In the genomic region with DNA sequence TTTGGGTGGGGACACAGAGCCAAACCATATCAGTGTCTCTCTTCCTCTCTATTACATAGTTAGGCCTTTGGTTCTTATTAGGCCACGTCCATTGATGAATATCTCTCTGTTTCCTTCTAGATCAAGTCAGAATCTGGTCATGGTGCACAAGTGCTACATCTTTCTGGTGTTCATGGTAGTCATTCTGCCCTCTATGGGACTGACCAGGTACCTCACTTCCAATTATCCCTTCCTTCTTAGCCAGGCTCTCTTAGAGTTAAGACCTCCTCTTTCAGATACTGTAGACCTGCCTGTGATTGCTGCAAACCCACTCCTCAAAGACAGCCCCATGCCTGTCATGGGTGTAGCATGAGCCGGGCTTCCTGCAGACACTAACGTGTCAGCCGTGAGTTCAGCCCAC, we compare ENCODE assay signal across 37 cellular contexts. TPM values are rescaled to one million over a fixed set of nuclear protein-coding genes. Genes with fewer than 3 reads are reported as not detected.
DNase-seq lines count a peak whose midpoint lies in the region; ATAC-seq and TF ChIP-seq lines count a peak whose summit lies in the region.
"Had no signal": no experiment of that assay in that cellular context is flagged by ENCODE, and none has a peak within 500 bp of the region (broad histone marks: within the 10 kb centered on the region; RNA-seq: fewer than 3 reads in every experiment).

No MANE protein-coding gene starts in this region.

- H3K27ac Mint-ChIP-seq in activated CD4-positive, alpha-beta T cell treated with anti-CD3 and anti-CD28 coated beads, Interleukin-2, amount 10 ng/mL, durations not matched to agents 7 days and 5 days, result no peak overlapping the region
- H3K27ac Mint-ChIP-seq: activated T-cell treated with anti-CD3 and anti-CD28 coated beads, Interleukin-2, amount 50 U/mL, for 24 hours; natural killer cell; stimulated activated naive B cell treated with anti-CD40 and anti-IgM and Interleukin-4, amounts not matched to agents 10 μg/mL and 1 μg/mL and 100 μg/mL, for 72 hours; T-cell had no signal

- H3K4me3 ChIP-seq in DOHH2 (ENCODE audit: low read length), result no peak overlapping the region
- H3K4me3 ChIP-seq in H7 (ENCODE audit: insufficient read depth, low read depth, low read length), result no peak overlapping the region
- H3K4me3 ChIP-seq: breast epithelium, coronary artery, esophagus squamous epithelium, gastroesophageal sphincter, ovary, Peyer's patch, testis had no signal

- no peak overlapping the region for H3K4me2 ChIP-seq in DOHH2 (ENCODE audit: low read length)

- H4K20me1 ChIP-seq in DOHH2 (ENCODE audit: control insufficient read depth, insufficient read depth, low read depth, low read length), result no peaks in the 10 kb centered on the region

- H3K79me2 ChIP-seq in DOHH2 (ENCODE audit: control insufficient read depth, low read length), result no peaks in the 10 kb centered on the region

- peak; percentile 74 for DNase-seq in H7
- no peak for DNase-seq in foreskin keratinocyte
- no peak for DNase-seq in activated naive CD4-positive, alpha-beta T cell treated with anti-CD3 and anti-CD28 coated beads, Interleukin-2, amount 50 U/mL, for 16 hours
- no peak for DNase-seq in activated CD4-positive, alpha-beta T cell treated with anti-CD3 and anti-CD28 coated beads, Interleukin-2, amount 10 ng/mL, durations not matched to agents 7 days and 5 days
- no peak for DNase-seq in DMS79 (lab: John Stamatoyannopoulos, UW)
- DNase-seq: activated CD8-positive, alpha-beta memory T cell treated with anti-CD3 and anti-CD28 coated beads for 24 hours; activated naive CD4-positive, alpha-beta T cell; activated T-cell treated with anti-CD3 and anti-CD28 coated beads, Interleukin-2, amount 50 U/mL, for 24 hours; amniotic stem cell; effector memory CD8-positive, alpha-beta T cell; esophagus squamous epithelium; hippocampal formation; KG1; left ventricle myocardium superior; midbrain; natural killer cell; NCI-H1105; NCI-H2029 treated with DMSO at 0.1 percent for 48 hours; NCI-H446; NK-92 treated with Interleukin-12 subunit alpha and Interleukin-12 subunit beta, amount 100 ng/mL, for 24 hours; ovary; Peyer's patch; right cardiac atrium; stimulated activated CD4-positive, alpha-beta T cell treated with anti-CD3 and anti-CD28 coated beads, Interleukin-12 subunit alpha, Interleukin-12 subunit beta, amount 100 ng/mL, for 4 hours; stimulated activated CD4-positive, alpha-beta T cell treated with anti-CD3 and anti-CD28 coated beads, Interleukin-4, amount 100 ng/mL, for 24 hours; stimulated activated naive B cell treated with anti-CD40 and anti-IgM and Interleukin-4, amounts not matched to agents 10 μg/mL and 1 μg/mL and 100 μg/mL, for 72 hours; T-cell; testis had no signal

- H3K36me3 ChIP-seq in DOHH2 (ENCODE audit: control insufficient read depth, low read length) (peaks cover 8% of the 10 kb centered on the region), H7 (replicated peaks; ENCODE audit: control insufficient read depth, insufficient read depth, low read length) (no peaks in the 10 kb centered on the region)
- H3K36me3 ChIP-seq: breast epithelium, gastroesophageal sphincter, ovary, Peyer's patch had no signal

- CTCF ChIA-PET in activated CD4-positive, alpha-beta T cell treated with anti-CD3 and anti-CD28 coated beads, Interleukin-2, amount 10 ng/mL, durations not matched to agents 7 days and 5 days (lab: Charles Lee), result no interaction called here

- no peaks in the 10 kb centered on the region for H3K9me3 ChIP-seq in DOHH2 (ENCODE audit: control insufficient read depth, insufficient read depth, low read length)
- H3K9me3 ChIP-seq: breast epithelium, esophagus squamous epithelium, gastroesophageal sphincter, ovary, Peyer's patch, testis had no signal

- no peaks in the 10 kb centered on the region for H3K27me3 ChIP-seq in DOHH2 (ENCODE audit: control insufficient read depth, low read length)
- H3K27me3 ChIP-seq in H7 (ENCODE audit: control insufficient read depth, insufficient read depth, low read length), result no peaks in the 10 kb centered on the region
- no peaks in the 10 kb centered on the region for H3K27me3 ChIP-seq in foreskin keratinocyte
- H3K27me3 ChIP-seq: breast epithelium, esophagus squamous epithelium, ovary, Peyer's patch, testis had no signal

- no peaks in the 10 kb centered on the region for H3K9me3 Mint-ChIP-seq in activated CD4-positive, alpha-beta T cell treated with anti-CD3 and anti-CD28 coated beads, Interleukin-2, amount 10 ng/mL, durations not matched to agents 7 days and 5 days
- H3K9me3 Mint-ChIP-seq: activated T-cell treated with anti-CD3 and anti-CD28 coated beads, Interleukin-2, amount 50 U/mL, for 24 hours; effector memory CD8-positive, alpha-beta T cell; natural killer cell; stimulated activated naive B cell treated with anti-CD40 and anti-IgM and Interleukin-4, amounts not matched to agents 10 μg/mL and 1 μg/mL and 100 μg/mL, for 72 hours; T-cell had no signal

- no peaks in the 10 kb centered on the region for H3K36me3 Mint-ChIP-seq in activated CD4-positive, alpha-beta T cell treated with anti-CD3 and anti-CD28 coated beads, Interleukin-2, amount 10 ng/mL, durations not matched to agents 7 days and 5 days (ENCODE audit: low read depth)
- H3K36me3 Mint-ChIP-seq: natural killer cell, T-cell had no signal

- H3K4me3 Mint-ChIP-seq in activated CD4-positive, alpha-beta T cell treated with anti-CD3 and anti-CD28 coated beads, Interleukin-2, amount 10 ng/mL, durations not matched to agents 7 days and 5 days, result no peak overlapping the region
- H3K4me3 Mint-ChIP-seq: activated T-cell treated with anti-CD3 and anti-CD28 coated beads, Interleukin-2, amount 50 U/mL, for 24 hours; effector memory CD8-positive, alpha-beta T cell; natural killer cell; stimulated activated naive B cell treated with anti-CD40 and anti-IgM and Interleukin-4, amounts not matched to agents 10 μg/mL and 1 μg/mL and 100 μg/mL, for 72 hours; T-cell had no signal

- ATAC-seq in foreskin keratinocyte, result no peak
- ATAC-seq in GM21447 (IDR thresholded peaks at IDR 0.05; ENCODE audit: unreplicated experiment), result no peak
- ATAC-seq: effector memory CD8-positive, alpha-beta T cell; gastroesophageal sphincter; left ventricle myocardium superior; natural killer cell; right cardiac atrium; stimulated activated naive B cell treated with anti-CD40 and anti-IgM and Interleukin-4, amounts not matched to agents 10 μg/mL and 1 μg/mL and 100 μg/mL, for 72 hours; T-cell had no signal

- POLR2A ChIA-PET in activated CD4-positive, alpha-beta T cell treated with anti-CD3 and anti-CD28 coated beads, Interleukin-2, amount 10 ng/mL, durations not matched to agents 7 days and 5 days (lab: Charles Lee), result no interaction called here

- H3K4me1 Mint-ChIP-seq in activated CD4-positive, alpha-beta T cell treated with anti-CD3 and anti-CD28 coated beads, Interleukin-2, amount 10 ng/mL, durations not matched to agents 7 days and 5 days, result no peaks in the 10 kb centered on the region
- H3K4me1 Mint-ChIP-seq: natural killer cell, T-cell had no signal

- H3K9me2 ChIP-seq in DOHH2 (replicated peaks; ENCODE audit: control insufficient read depth, low read length), result no peaks in the 10 kb centered on the region

- no peaks in the 10 kb centered on the region for H3K27me3 Mint-ChIP-seq in activated CD4-positive, alpha-beta T cell treated with anti-CD3 and anti-CD28 coated beads, Interleukin-2, amount 10 ng/mL, durations not matched to agents 7 days and 5 days
- H3K27me3 Mint-ChIP-seq: activated T-cell treated with anti-CD3 and anti-CD28 coated beads, Interleukin-2, amount 50 U/mL, for 24 hours; stimulated activated naive B cell treated with anti-CD40 and anti-IgM and Interleukin-4, amounts not matched to agents 10 μg/mL and 1 μg/mL and 100 μg/mL, for 72 hours had no signal

- H3K27ac ChIP-seq in DOHH2 (ENCODE audit: low read depth, low read length), result no peak overlapping the region
- no peak overlapping the region for H3K27ac ChIP-seq in VCaP
- H3K27ac ChIP-seq in foreskin keratinocyte, result no peak overlapping the region
- H3K27ac ChIP-seq: breast epithelium, C4-2B, coronary artery, esophagus squamous epithelium, gastroesophageal sphincter, ovary, Peyer's patch, testis had no signal

- TF ChIP-seq CTCF in DOHH2 (IDR thresholded peaks at IDR 0.05; ENCODE audit: low read depth, low read length, poor library complexity, severe bottlenecking), result peak; percentile 44
- 0 out of 2 replicates have a peak, but pooled peaks have one; percentile 15 for TF ChIP-seq CTCF in VCaP (conservative IDR thresholded peaks at IDR 0.05)
- TF ChIP-seq CTCF in foreskin keratinocyte (conservative IDR thresholded peaks at IDR 0.05), result peak; percentile 28

- H3K4me1 ChIP-seq in DOHH2 (ENCODE audit: control insufficient read depth, low read length) (peaks cover 45% of the 10 kb centered on the region), foreskin keratinocyte (no peaks in the 10 kb centered on the region)
- H3K4me1 ChIP-seq: breast epithelium, esophagus squamous epithelium, gastroesophageal sphincter, Peyer's patch had no signal

- peaks cover 15% of the 10 kb centered on the region for H3F3A ChIP-seq in DOHH2 (ENCODE audit: control insufficient read depth, insufficient read depth)

RNA-seq across cellular contexts. Expression of a gene that starts 25.2 kb away (rescaled TPM):
- 0.07 TPM in 1 of 2 replicates, not detected in the other for total RNA-seq in H7 (2014; rRNA removed; shearing (Covaris generic))
- total RNA-seq in foreskin keratinocyte, result not detected in 2 replicates
- polyA plus RNA-seq in foreskin keratinocyte, result not detected in 2 replicates
- not detected for total RNA-seq in activated CD4-positive, alpha-beta T cell treated with anti-CD3 and anti-CD28 coated beads, Interleukin-2, amount 10 ng/mL, durations not matched to agents 7 days and 5 days
- total RNA-seq: breast epithelium, esophagus squamous epithelium, H4, HT1080, left ventricle myocardium superior, natural killer cell, Peyer's patch, right cardiac atrium, T-cell had no signal
- polyA plus RNA-seq: right cardiac atrium had no signal
